Comparison of ENCODE assay signal across 8 cellular contexts in the genomic region with DNA sequence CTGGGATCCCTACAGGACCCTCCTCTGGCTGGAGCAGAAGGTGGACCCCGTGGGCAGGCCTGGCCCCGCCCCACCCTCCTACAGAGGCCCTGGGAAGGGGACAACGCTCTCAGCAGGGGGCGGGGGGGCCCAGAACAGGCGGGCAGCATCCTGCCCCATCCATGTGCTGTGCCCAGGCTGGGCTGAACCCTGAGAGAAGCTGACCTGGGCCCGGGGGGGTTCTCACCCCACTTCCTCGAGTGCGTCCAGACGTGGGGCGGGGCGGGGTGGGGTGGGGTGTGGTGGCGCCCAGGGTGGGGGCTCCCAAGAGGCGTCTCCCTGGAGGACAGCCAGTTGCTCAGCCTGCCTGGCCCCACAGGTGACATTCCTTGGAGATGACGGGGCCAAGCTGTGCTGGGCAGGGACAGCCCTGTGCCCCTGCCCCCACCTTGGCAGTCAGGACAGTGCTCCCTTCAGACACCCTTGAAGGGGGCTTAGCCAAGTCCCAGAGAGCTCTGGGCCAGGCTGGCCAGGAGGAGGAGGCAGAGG. TPM values are rescaled to one million over a fixed set of nuclear protein-coding genes. Genes with fewer than 3 reads are reported as not detected.
DNase-seq lines count a peak whose midpoint lies in the region; ATAC-seq and TF ChIP-seq lines count a peak whose summit lies in the region.

No MANE protein-coding gene starts in this region.

- no peaks in the 10 kb centered on the region for H3K79me2 ChIP-seq in mammary epithelial cell (ENCODE audit: insufficient read depth, low read length)
- H3K79me2 ChIP-seq in OCI-LY7 (ENCODE audit: insufficient read depth, low read depth, low read length) = no peaks in the 10 kb centered on the region

- H3K9me2 ChIP-seq in OCI-LY7 (ENCODE audit: insufficient read depth, low read length) = no peaks in the 10 kb centered on the region

- H2AFZ ChIP-seq in mammary epithelial cell (ENCODE audit: low read depth, low read length) = peak overlapping the region; percentile 79
- no peak overlapping the region for H2AFZ ChIP-seq in OCI-LY7 (ENCODE audit: low read length)

- in situ Hi-C loops in mammary epithelial cell (cut with MboI; ENCODE audit: low sequenced_read_pairs in 2 of 2) = no loop called here

- peak; percentile 71 for DNase-seq in HPDE6-E6E7 (ENCODE audit: extremely low spot score)
- DNase-seq in mammary epithelial cell = peak; percentile 38
- no peak for DNase-seq in NCI-H1436 treated with DMSO at 0.1 percent for 48 hours (lab: John Stamatoyannopoulos, UW)
- DNase-seq in NCI-H1105 (lab: John Stamatoyannopoulos, UW) = no peak
- no peak for DNase-seq in OCI-LY7 (ENCODE audit: low spot score)
- no peak for DNase-seq in DMS53 (lab: John Stamatoyannopoulos, UW)

- dilution Hi-C loops in mammary epithelial cell (cut with HindIII; ENCODE audit: low sequenced_read_pairs) = loop anchor here (5.0 to 10.0 kb wide), 3 partner anchors 48 to 120 kb away; partner anchors contain the start of genes ITGB4 and UNK

- TF ChIP-seq CTCF in mammary epithelial cell (conservative IDR thresholded peaks at IDR 0.05 in 1 of 2, IDR thresholded peaks at IDR 0.05 in 1 of 2; ENCODE audit: extremely low read depth in 1 of 2, insufficient read depth in 1 of 2, low read depth in 1 of 2, low read length in 2 of 2) (no peak), OCI-LY7 (conservative IDR thresholded peaks at IDR 0.05; ENCODE audit: low read length) (no peak)

- H3K27ac ChIP-seq in mammary epithelial cell (ENCODE audit: insufficient read depth, low read depth, low read length) (peak overlapping the region; percentile 16), OCI-LY7 (ENCODE audit: low read depth, low read length, poor library complexity, severe bottlenecking) (no peak overlapping the region)

- H3K9ac ChIP-seq in mammary epithelial cell (ENCODE audit: insufficient read depth, low read length) (no peak overlapping the region), mucosa of stomach (ENCODE audit: low read length) (peak overlapping the region; percentile 83)

- H3K4me2 ChIP-seq in mammary epithelial cell (ENCODE audit: insufficient read depth, low read depth, low read length) (peak overlapping the region; percentile 67), OCI-LY7 (ENCODE audit: low read length) (no peak overlapping the region)

- H3K36me3 ChIP-seq in mammary epithelial cell (ENCODE audit: insufficient read depth, low read length) (peaks cover 10% of the 10 kb centered on the region), mucosa of stomach (ENCODE audit: control insufficient read depth, insufficient read depth, low read length) (peaks cover 27% of the 10 kb centered on the region), OCI-LY7 (ENCODE audit: insufficient read depth, low read length) (peaks cover 31% of the 10 kb centered on the region)

- no TSS peak for BruUV-seq in mammary epithelial cell (replicated peaks; lab: Mats Ljungman, UMichigan)
- BruUV-seq in OCI-LY7 (replicated peaks; lab: Mats Ljungman, UMichigan) = no TSS peak

- H3K4me1 ChIP-seq in mammary epithelial cell (ENCODE audit: insufficient read depth, low read length) = peaks cover 26% of the 10 kb centered on the region
- peaks cover 58% of the 10 kb centered on the region for H3K4me1 ChIP-seq in mucosa of stomach (ENCODE audit: control insufficient read depth, insufficient read depth, low read length)
- H3K4me1 ChIP-seq in OCI-LY7 (ENCODE audit: insufficient read depth, low read length, poor library complexity, severe bottlenecking) = peaks cover 24% of the 10 kb centered on the region

- H4K20me1 ChIP-seq in mammary epithelial cell (ENCODE audit: insufficient read depth, low read length) (no peaks in the 10 kb centered on the region), OCI-LY7 (ENCODE audit: insufficient read depth, low read length) (no peaks in the 10 kb centered on the region)

- H3K27me3 ChIP-seq in mammary epithelial cell (ENCODE audit: insufficient read depth, low read length) (no peaks in the 10 kb centered on the region), mucosa of stomach (ENCODE audit: control insufficient read depth, insufficient read depth, low read length) (no peaks in the 10 kb centered on the region)

- CTCF ChIA-PET in mammary epithelial cell (lab: Charles Lee; ENCODE audit: low non-redundant PET) = interaction anchor here (0.5 kb wide), 1 partner anchor 34 kb away, joined by 12 read pairs; the partner anchor contains the start of gene TRIM47
- CTCF ChIA-PET in OCI-LY7 (lab: Charles Lee; ENCODE audit: unreplicated experiment) = interaction anchor here (0.6 to 2.0 kb wide), 3 partner anchors 10 to 48 kb away, joined by 4 to 9 read pairs (median 8); partner anchors contain the start of gene WBP2

- ATAC-seq in GM18909 (IDR thresholded peaks at IDR 0.05; ENCODE audit: poor library complexity, unreplicated experiment) = peak; percentile 8

- intact Hi-C loops in mammary epithelial cell (cut with micrococcal nuclease) (loop anchor here (1.0 kb wide), 1 partner anchor 10 kb away; no protein-coding TSS in a partner anchor), OCI-LY7 (cut with micrococcal nuclease; ENCODE audit: unreplicated experiment) (loop anchor here (5.0 kb wide), 1 partner anchor 92 kb away; no protein-coding TSS in a partner anchor)

- POLR2A ChIA-PET in OCI-LY7 (lab: Charles Lee) = interaction anchor here (0.6 to 0.7 kb wide), 2 partner anchors 13 to 15 kb away, joined by 3 read pairs; no protein-coding TSS in a partner anchor

- whole genome bisulfite sequencing in mammary epithelial cell (ENCODE audit: low coverage, missing lambda C conversion rate) = no CpG with 5 or more reads among the region's 14 CpGs

- no peaks in the 10 kb centered on the region for H3K9me3 ChIP-seq in mammary epithelial cell (replicated peaks; ENCODE audit: insufficient read depth, low read length)
- no peaks in the 10 kb centered on the region for H3K9me3 ChIP-seq in mucosa of stomach (ENCODE audit: control insufficient read depth, low read length)
- no peaks in the 10 kb centered on the region for H3K9me3 ChIP-seq in OCI-LY7 (ENCODE audit: low read length)

- peak overlapping the region in 1 of 3 experiments; percentile 2 for H3K4me3 ChIP-seq in mammary epithelial cell (replicated peaks in 1 of 3; ENCODE audit: insufficient read depth in 1 of 3, low read depth in 2 of 3, low read length in 3 of 3)
- H3K4me3 ChIP-seq in mucosa of stomach (ENCODE audit: low read length) = peak overlapping the region; percentile 46
- no peak overlapping the region for H3K4me3 ChIP-seq in OCI-LY7 (ENCODE audit: low read depth, low read length, poor library complexity, severe bottlenecking)

RNA-seq across cellular contexts. Expression of gene UNC13D, which starts 0.4 kb away (rescaled TPM):
- total RNA-seq in mammary epithelial cell (1 to 10 TPM; 4.8 to 5.8 TPM), OCI-LY7 (2022) (12.2 and 17.8 TPM in 2 replicates)
- polyA plus RNA-seq in mammary epithelial cell = 1.3 TPM
- 1.8 TPM for polyA minus RNA-seq in mammary epithelial cell
- total RNA-seq in OCI-LY7 (2014; rRNA removed; shearing (Covaris generic)) = 7.1 and 8.0 TPM in 2 replicates

RNA-seq across cellular contexts. Expression of gene WBP2, which starts 10.5 kb away (rescaled TPM):
- total RNA-seq in mammary epithelial cell (10 to 100 TPM; 50.2 to 88.0 TPM), OCI-LY7 (2022) (117 and 123 TPM in 2 replicates)
- 42.7 TPM for polyA plus RNA-seq in mammary epithelial cell
- 117 TPM for polyA minus RNA-seq in mammary epithelial cell
- total RNA-seq in OCI-LY7 (2014; rRNA removed; shearing (Covaris generic)) = 24.1 and 29.9 TPM in 2 replicates

RNA-seq across cellular contexts. Expression of gene TRIM47, which starts 33.8 kb away (rescaled TPM):
- total RNA-seq in mammary epithelial cell (10 to 100 TPM; 49.3 to 54.8 TPM), OCI-LY7 (2022) (21.6 and 25.9 TPM in 2 replicates)
- polyA plus RNA-seq in mammary epithelial cell = 33.5 TPM
- 44.0 TPM for polyA minus RNA-seq in mammary epithelial cell
- 32.7 and 41.9 TPM in 2 replicates for total RNA-seq in OCI-LY7 (2014; rRNA removed; shearing (Covaris generic))

RNA-seq across cellular contexts. Expression of gene TRIM65, which starts 52.2 kb away (rescaled TPM):
- total RNA-seq in mammary epithelial cell (10 to 100 TPM; 19.3 to 20.2 TPM), OCI-LY7 (2022) (60.4 and 62.9 TPM in 2 replicates)
- 6.8 TPM for polyA plus RNA-seq in mammary epithelial cell
- 25.9 TPM for polyA minus RNA-seq in mammary epithelial cell
- total RNA-seq in OCI-LY7 (2014; rRNA removed; shearing (Covaris generic)) = 45.0 and 54.2 TPM in 2 replicates

RNA-seq across cellular contexts. Expression of gene UNK, which starts 60.0 kb away (rescaled TPM):
- total RNA-seq in mammary epithelial cell (10 to 100 TPM; 15.2 to 15.8 TPM), OCI-LY7 (2022) (67.6 and 77.3 TPM in 2 replicates)
- polyA plus RNA-seq in mammary epithelial cell = 10.3 TPM
- 4.2 TPM for polyA minus RNA-seq in mammary epithelial cell
- total RNA-seq in OCI-LY7 (2014; rRNA removed; shearing (Covaris generic)) = 41.5 and 44.0 TPM in 2 replicates

Comparison
In these comparisons a context has a peak if more than half of its experiments do, and no peak if none do; other contexts are left out.
1. DNase-seq: peak in HPDE6-E6E7 (single experiment) and mammary epithelial cell (single experiment); none in NCI-H1436 treated with DMSO at 0.1 percent for 48 hours (single experiment), NCI-H1105 (single experiment), OCI-LY7 (single experiment) and DMS53 (single experiment).